16 cellular contexts compared by ENCODE assay signal in genomic region chr15:64544450-64544849, GRCh38.
"Had no signal": no experiment of that assay in that cellular context is flagged by ENCODE, and none has a peak within 500 bp of the region (broad histone marks: within the 10 kb centered on the region; RNA-seq: fewer than 3 reads in every experiment).

No MANE protein-coding gene starts in this region.

- H3K27ac Mint-ChIP-seq: activated CD4-positive, alpha-beta memory T cell treated with anti-CD3 and anti-CD28 coated beads, Interleukin-2, amount 10 ng/mL, durations not matched to agents 7 days and 5 days; activated T-cell treated with anti-CD3 and anti-CD28 coated beads, Interleukin-2, amount 50 U/mL, for 72 hours; T-helper 1 cell treated with Interleukin-12 subunit alpha and Interleukin-12 subunit beta and Interleukin-4 antibody, amounts not matched to agents 30 μg/mL and 1 μg/mL, for 36 hours had no signal

- DNase-seq: activated CD4-positive, alpha-beta memory T cell treated with anti-CD3 and anti-CD28 coated beads, Interleukin-2, amount 10 ng/mL, durations not matched to agents 7 days and 5 days; activated CD4-positive, alpha-beta T cell treated with anti-CD3 and anti-CD28 coated beads for 1 hour; activated naive CD4-positive, alpha-beta T cell; activated T-cell treated with anti-CD3 and anti-CD28 coated beads, Interleukin-2, amount 50 U/mL, for 72 hours; adrenal gland; dermis blood vessel endothelial cell; endodermal cell; esophagus squamous epithelium; foreskin keratinocyte; mammary epithelial cell; ovary; stimulated activated CD4-positive, alpha-beta T cell treated with anti-CD3 and anti-CD28 coated beads, Interleukin-4, amount 100 ng/mL, for 4 hours; stomach; thyroid gland had no signal

- H3K9me3 Mint-ChIP-seq: activated CD4-positive, alpha-beta memory T cell treated with anti-CD3 and anti-CD28 coated beads, Interleukin-2, amount 10 ng/mL, durations not matched to agents 7 days and 5 days; activated T-cell treated with anti-CD3 and anti-CD28 coated beads, Interleukin-2, amount 50 U/mL, for 72 hours; endodermal cell; T-helper 1 cell treated with Interleukin-12 subunit alpha and Interleukin-12 subunit beta and Interleukin-4 antibody, amounts not matched to agents 30 μg/mL and 1 μg/mL, for 36 hours had no signal

- H3K27ac ChIP-seq: adrenal gland, foreskin keratinocyte, ovary, stomach, thyroid gland had no signal

- ATAC-seq: activated T-cell treated with anti-CD3 and anti-CD28 coated beads, Interleukin-2, amount 50 U/mL, for 72 hours; foreskin keratinocyte had no signal

- H3K4me3 Mint-ChIP-seq: activated CD4-positive, alpha-beta memory T cell treated with anti-CD3 and anti-CD28 coated beads, Interleukin-2, amount 10 ng/mL, durations not matched to agents 7 days and 5 days; activated T-cell treated with anti-CD3 and anti-CD28 coated beads, Interleukin-2, amount 50 U/mL, for 72 hours; endodermal cell; neural crest cell; T-helper 1 cell treated with Interleukin-12 subunit alpha and Interleukin-12 subunit beta and Interleukin-4 antibody, amounts not matched to agents 30 μg/mL and 1 μg/mL, for 36 hours had no signal

- H3K27me3 Mint-ChIP-seq: activated CD4-positive, alpha-beta memory T cell treated with anti-CD3 and anti-CD28 coated beads, Interleukin-2, amount 10 ng/mL, durations not matched to agents 7 days and 5 days had no signal

- H3K4me1 Mint-ChIP-seq: endodermal cell had no signal

- H3K9me3 ChIP-seq: adrenal gland, esophagus squamous epithelium, ovary, stomach, thyroid gland had no signal

- H3K27me3 ChIP-seq: adrenal gland, esophagus squamous epithelium, foreskin keratinocyte, ovary, stomach, thyroid gland had no signal
